Comparison of ENCODE assay signal across 1 cellular context in the genomic region with DNA sequence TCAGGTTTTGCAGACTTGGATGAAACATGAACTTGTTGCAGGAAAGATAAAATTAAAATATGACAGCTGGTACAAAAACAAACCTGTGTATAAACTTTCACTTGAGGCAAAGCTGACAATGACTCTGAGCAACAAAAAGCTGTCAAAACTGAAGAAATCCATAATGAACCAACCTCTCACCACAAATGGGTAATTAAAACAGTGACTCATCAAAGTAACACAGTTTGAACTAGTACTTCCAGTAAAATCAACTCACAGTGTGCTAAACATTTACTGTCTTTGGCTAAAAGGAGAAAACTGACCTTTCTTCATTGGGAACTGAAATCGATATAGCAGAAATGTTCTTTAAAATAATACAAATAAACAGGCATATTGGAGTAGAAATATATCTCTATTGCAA.
TF ChIP-seq lines count a peak whose summit lies in the region.

No MANE protein-coding gene starts in this region.

TF ChIP-seq in GM23338, 12 proteins besides CTCF, POLR2A, EP300 and RAD21 (continued from another document):
- TF ChIP-seq, protein P1, sequence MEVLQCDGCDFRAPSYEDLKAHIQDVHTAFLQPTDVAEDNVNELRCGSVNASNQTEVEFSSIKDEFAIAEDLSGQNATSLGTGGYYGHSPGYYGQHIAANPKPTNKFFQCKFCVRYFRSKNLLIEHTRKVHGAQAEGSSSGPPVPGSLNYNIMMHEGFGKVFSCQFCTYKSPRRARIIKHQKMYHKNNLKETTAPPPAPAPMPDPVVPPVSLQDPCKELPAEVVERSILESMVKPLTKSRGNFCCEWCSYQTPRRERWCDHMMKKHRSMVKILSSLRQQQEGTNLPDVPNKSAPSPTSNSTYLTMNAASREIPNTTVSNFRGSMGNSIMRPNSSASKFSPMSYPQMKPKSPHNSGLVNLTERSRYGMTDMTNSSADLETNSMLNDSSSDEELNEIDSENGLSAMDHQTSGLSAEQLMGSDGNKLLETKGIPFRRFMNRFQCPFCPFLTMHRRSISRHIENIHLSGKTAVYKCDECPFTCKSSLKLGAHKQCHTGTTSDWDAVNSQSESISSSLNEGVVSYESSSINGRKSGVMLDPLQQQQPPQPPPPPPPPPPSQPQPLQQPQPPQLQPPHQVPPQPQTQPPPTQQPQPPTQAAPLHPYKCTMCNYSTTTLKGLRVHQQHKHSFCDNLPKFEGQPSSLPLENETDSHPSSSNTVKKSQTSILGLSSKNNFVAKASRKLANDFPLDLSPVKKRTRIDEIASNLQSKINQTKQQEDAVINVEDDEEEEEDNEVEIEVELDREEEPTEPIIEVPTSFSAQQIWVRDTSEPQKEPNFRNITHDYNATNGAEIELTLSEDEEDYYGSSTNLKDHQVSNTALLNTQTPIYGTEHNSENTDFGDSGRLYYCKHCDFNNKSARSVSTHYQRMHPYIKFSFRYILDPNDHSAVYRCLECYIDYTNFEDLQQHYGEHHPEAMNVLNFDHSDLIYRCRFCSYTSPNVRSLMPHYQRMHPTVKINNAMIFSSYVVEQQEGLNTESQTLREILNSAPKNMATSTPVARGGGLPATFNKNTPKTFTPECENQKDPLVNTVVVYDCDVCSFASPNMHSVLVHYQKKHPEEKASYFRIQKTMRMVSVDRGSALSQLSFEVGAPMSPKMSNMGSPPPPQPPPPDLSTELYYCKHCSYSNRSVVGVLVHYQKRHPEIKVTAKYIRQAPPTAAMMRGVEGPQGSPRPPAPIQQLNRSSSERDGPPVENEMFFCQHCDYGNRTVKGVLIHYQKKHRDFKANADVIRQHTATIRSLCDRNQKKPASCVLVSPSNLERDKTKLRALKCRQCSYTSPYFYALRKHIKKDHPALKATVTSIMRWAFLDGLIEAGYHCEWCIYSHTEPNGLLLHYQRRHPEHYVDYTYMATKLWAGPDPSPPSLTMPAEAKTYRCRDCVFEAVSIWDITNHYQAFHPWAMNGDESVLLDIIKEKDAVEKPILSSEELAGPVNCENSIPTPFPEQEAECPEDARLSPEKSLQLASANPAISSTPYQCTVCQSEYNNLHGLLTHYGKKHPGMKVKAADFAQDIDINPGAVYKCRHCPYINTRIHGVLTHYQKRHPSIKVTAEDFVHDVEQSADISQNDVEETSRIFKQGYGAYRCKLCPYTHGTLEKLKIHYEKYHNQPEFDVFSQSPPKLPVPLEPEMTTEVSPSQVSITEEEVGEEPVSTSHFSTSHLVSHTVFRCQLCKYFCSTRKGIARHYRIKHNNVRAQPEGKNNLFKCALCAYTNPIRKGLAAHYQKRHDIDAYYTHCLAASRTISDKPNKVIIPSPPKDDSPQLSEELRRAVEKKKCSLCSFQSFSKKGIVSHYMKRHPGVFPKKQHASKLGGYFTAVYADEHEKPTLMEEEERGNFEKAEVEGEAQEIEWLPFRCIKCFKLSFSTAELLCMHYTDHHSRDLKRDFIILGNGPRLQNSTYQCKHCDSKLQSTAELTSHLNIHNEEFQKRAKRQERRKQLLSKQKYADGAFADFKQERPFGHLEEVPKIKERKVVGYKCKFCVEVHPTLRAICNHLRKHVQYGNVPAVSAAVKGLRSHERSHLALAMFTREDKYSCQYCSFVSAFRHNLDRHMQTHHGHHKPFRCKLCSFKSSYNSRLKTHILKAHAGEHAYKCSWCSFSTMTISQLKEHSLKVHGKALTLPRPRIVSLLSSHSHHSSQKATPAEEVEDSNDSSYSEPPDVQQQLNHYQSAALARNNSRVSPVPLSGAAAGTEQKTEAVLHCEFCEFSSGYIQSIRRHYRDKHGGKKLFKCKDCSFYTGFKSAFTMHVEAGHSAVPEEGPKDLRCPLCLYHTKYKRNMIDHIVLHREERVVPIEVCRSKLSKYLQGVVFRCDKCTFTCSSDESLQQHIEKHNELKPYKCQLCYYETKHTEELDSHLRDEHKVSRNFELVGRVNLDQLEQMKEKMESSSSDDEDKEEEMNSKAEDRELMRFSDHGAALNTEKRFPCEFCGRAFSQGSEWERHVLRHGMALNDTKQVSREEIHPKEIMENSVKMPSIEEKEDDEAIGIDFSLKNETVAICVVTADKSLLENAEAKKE (CRISPR knock-in tag; IDR thresholded peaks at IDR 0.05): no peak
- TF ChIP-seq, protein P2, sequence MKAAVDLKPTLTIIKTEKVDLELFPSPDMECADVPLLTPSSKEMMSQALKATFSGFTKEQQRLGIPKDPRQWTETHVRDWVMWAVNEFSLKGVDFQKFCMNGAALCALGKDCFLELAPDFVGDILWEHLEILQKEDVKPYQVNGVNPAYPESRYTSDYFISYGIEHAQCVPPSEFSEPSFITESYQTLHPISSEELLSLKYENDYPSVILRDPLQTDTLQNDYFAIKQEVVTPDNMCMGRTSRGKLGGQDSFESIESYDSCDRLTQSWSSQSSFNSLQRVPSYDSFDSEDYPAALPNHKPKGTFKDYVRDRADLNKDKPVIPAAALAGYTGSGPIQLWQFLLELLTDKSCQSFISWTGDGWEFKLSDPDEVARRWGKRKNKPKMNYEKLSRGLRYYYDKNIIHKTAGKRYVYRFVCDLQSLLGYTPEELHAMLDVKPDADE (IDR thresholded peaks at IDR 0.05): no peak
- TF ChIP-seq POLR2AphosphoS5 (IDR thresholded peaks at IDR 0.05; ENCODE audit: low read depth): no peak
